In the genomic region with DNA sequence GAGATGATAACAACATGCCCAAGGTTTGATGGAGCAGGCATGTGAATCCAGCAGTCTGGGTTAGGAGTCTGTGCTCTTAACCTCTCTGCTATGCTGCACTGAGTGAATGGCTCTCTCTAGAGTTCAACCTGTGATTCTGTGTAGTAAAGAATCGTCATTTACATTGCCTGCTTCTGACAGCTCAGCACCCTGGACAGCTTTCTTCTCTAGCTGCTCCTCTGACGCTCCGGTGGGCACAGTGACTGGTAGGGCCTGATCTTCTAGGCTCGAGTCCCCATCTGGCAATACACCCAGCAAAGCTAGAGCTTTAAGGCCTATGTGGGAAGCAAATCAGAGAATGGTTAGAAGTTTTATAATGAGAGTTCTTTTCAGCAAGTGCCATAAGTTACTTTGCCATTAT, we compare ENCODE assay signal across 25 cellular contexts.
"Had no signal": no experiment of that assay in that cellular context is flagged by ENCODE, and none has a peak within 500 bp of the region (broad histone marks: within the 10 kb centered on the region; RNA-seq: fewer than 3 reads in every experiment).

No MANE protein-coding gene starts in this region.

- H3K27ac Mint-ChIP-seq: activated CD8-positive, alpha-beta T cell treated with anti-CD3 and anti-CD28 coated beads, Interleukin-2, amount 10 ng/mL, durations not matched to agents 7 days and 5 days; activated naive CD8-positive, alpha-beta T cell treated with anti-CD3 and anti-CD28 coated beads, Interleukin-2, amount 10 ng/mL, durations not matched to agents 7 days and 5 days; T-helper 1 cell treated with Interleukin-12 subunit alpha and Interleukin-12 subunit beta and Interleukin-4 antibody, amounts not matched to agents 30 μg/mL and 1 μg/mL, for 36 hours; WTC11 had no signal

- DNase-seq: activated CD4-positive, alpha-beta T cell treated with anti-CD3 and anti-CD28 coated beads for 48 hours; activated CD4-positive, alpha-beta T cell treated with anti-CD3 and anti-CD28 coated beads, Interleukin-2, amount 50 U/mL, for 4 hours; activated CD4-positive, CD25-positive, alpha-beta regulatory T cell treated with anti-CD3 and anti-CD28 coated beads, Interleukin-2, amount 50 U/mL, for 72 hours; activated CD8-positive, alpha-beta memory T cell treated with anti-CD3 and anti-CD28 coated beads, Interleukin-2, amount 50 U/mL, for 48 hours; activated CD8-positive, alpha-beta T cell treated with anti-CD3 and anti-CD28 coated beads, Interleukin-2, amount 10 ng/mL, durations not matched to agents 7 days and 5 days; activated naive CD4-positive, alpha-beta T cell treated with anti-CD3 and anti-CD28 coated beads, Interleukin-2, amount 50 U/mL, for 16 hours; activated naive CD8-positive, alpha-beta T cell treated with anti-CD3 and anti-CD28 coated beads, Interleukin-2, amount 10 ng/mL, durations not matched to agents 7 days and 5 days; activated T-cell treated with anti-CD3 and anti-CD28 coated beads, Interleukin-2, amount 50 U/mL, for 1 hour; adrenal gland; aorta; body of pancreas; central memory CD4-positive, alpha-beta T cell; NCI-H1048; NCI-H146; NCI-H187 treated with DMSO at 0.1 percent for 48 hours; NCI-H2081 treated with DMSO at 0.1 percent for 48 hours; NCI-H446; NCI-H524; PC-3; SIG-M5; T-helper 9 cell had no signal

- H3K27me3 ChIP-seq: adrenal gland, body of pancreas had no signal

- H3K9me3 ChIP-seq: adrenal gland, body of pancreas had no signal

- H3K27me3 Mint-ChIP-seq: activated naive CD8-positive, alpha-beta T cell treated with anti-CD3 and anti-CD28 coated beads, Interleukin-2, amount 10 ng/mL, durations not matched to agents 7 days and 5 days had no signal

- H3K4me1 Mint-ChIP-seq: WTC11 had no signal

- H3K27ac ChIP-seq: adrenal gland, body of pancreas, SK-N-MC had no signal

- H3K4me3 Mint-ChIP-seq: activated CD8-positive, alpha-beta T cell treated with anti-CD3 and anti-CD28 coated beads, Interleukin-2, amount 10 ng/mL, durations not matched to agents 7 days and 5 days; activated naive CD8-positive, alpha-beta T cell treated with anti-CD3 and anti-CD28 coated beads, Interleukin-2, amount 10 ng/mL, durations not matched to agents 7 days and 5 days; T-helper 1 cell treated with Interleukin-12 subunit alpha and Interleukin-12 subunit beta and Interleukin-4 antibody, amounts not matched to agents 30 μg/mL and 1 μg/mL, for 36 hours; WTC11 had no signal

- ATAC-seq: activated CD8-positive, alpha-beta T cell treated with anti-CD3 and anti-CD28 coated beads, Interleukin-2, amount 10 ng/mL, durations not matched to agents 7 days and 5 days; body of pancreas; PC-3; WTC11 had no signal

- H3K9me3 Mint-ChIP-seq: activated naive CD8-positive, alpha-beta T cell treated with anti-CD3 and anti-CD28 coated beads, Interleukin-2, amount 10 ng/mL, durations not matched to agents 7 days and 5 days; T-helper 1 cell treated with Interleukin-12 subunit alpha and Interleukin-12 subunit beta and Interleukin-4 antibody, amounts not matched to agents 30 μg/mL and 1 μg/mL, for 36 hours; WTC11 had no signal

- H3K4me3 ChIP-seq: adrenal gland, body of pancreas, SK-N-MC had no signal

- FAIRE-seq: bronchial epithelial cell had no signal

- H3K4me1 ChIP-seq: adrenal gland, body of pancreas had no signal
